20 cellular contexts compared by ENCODE assay signal in the genomic region with DNA sequence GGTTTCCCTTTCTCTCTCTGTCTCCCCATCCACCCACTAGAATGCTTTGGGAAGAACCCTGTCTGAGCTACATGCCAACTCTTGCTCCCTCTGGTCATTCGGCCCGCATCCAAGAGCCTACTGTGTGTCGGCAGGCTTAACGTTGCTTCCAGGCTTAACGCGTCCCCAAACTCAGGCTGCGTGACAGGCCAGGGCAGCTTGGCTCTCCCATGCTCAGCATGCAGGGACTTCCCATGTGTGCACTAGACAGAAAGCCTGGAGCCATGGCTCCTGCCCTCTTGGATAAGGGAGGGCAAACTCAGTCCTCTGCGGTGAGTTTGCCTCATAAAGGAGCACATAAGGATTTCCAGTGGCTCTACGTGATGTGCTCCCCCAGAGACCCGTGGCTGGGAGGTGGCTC.
"Had no signal": no experiment of that assay in that cellular context is flagged by ENCODE, and none has a peak within 500 bp of the region (broad histone marks: within the 10 kb centered on the region; RNA-seq: fewer than 3 reads in every experiment).

No MANE protein-coding gene starts in this region.

- DNase-seq: dermis blood vessel endothelial cell; effector CD4-positive, alpha-beta T cell; effector memory CD4-positive, alpha-beta T cell; foreskin keratinocyte; glutamatergic neuron; head of caudate nucleus; heart right ventricle; hypothalamus; immature natural killer cell; left cardiac atrium; left lung; left ventricle myocardium superior; lower lobe of right lung; mesenchymal stem cell; mucosa of descending colon; naive B cell had no signal

- H3K27me3 ChIP-seq: dorsolateral prefrontal cortex, esophagus muscularis mucosa, foreskin keratinocyte, heart right ventricle, hepatocyte, left lung had no signal

- H3K4me3 ChIP-seq: coronary artery, dorsolateral prefrontal cortex, esophagus muscularis mucosa, heart right ventricle, hepatocyte, left lung, lower lobe of right lung, mucosa of descending colon had no signal

- H3K27ac ChIP-seq: coronary artery, dorsolateral prefrontal cortex, esophagus muscularis mucosa, foreskin keratinocyte, heart right ventricle, hepatocyte, left lung, lower lobe of right lung had no signal

- H3K9me3 ChIP-seq: esophagus muscularis mucosa, left lung, lower lobe of right lung, mucosa of descending colon had no signal

- ATAC-seq: foreskin keratinocyte, heart right ventricle, left cardiac atrium, left lung, left ventricle myocardium superior, lower lobe of right lung, mucosa of descending colon had no signal
